ENCODE assay signal across 25 cellular contexts in the genomic region with DNA sequence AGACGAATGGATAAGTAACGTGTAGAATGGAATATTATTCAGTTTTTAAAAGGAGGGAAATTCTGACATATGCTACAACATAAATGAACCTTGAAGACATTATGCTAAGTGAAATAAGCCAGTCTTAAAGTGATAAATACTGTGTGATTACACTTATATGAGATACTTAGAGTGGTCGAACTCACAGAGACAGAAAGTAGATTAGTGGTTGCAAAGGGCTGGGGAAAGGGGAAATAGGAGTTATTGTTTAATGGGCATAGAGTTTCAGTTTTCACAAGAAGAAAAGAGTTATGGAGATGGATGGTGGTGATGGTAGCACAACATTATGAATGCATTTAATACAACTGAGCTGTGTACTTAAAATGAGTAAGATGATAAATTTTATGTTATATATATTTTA.
"Had no signal": no experiment of that assay in that cellular context is flagged by ENCODE, and none has a peak within 500 bp of the region (broad histone marks: within the 10 kb centered on the region; RNA-seq: fewer than 3 reads in every experiment).

No MANE protein-coding gene starts in this region.

- H3K27me3 ChIP-seq: ascending aorta, brain microvascular endothelial cell, left lung, neural progenitor cell, vagina had no signal

- H3K9me3 Mint-ChIP-seq: stimulated activated effector memory CD8-positive, alpha-beta T cell treated with anti-CD3 and anti-CD28 coated beads, Interleukin-12 subunit alpha, Interleukin-12 subunit beta, amount 100 ng/mL, for 72 hours had no signal

- H3K9me3 ChIP-seq: ascending aorta, left lung, vagina had no signal

- H3K36me3 ChIP-seq: ascending aorta, brain microvascular endothelial cell, left lung, neural progenitor cell, vagina had no signal

- H3K27ac Mint-ChIP-seq: activated B cell treated with CpG ODN at 0.5 μM for 24 hours; activated CD4-positive, alpha-beta memory T cell treated with anti-CD3 and anti-CD28 coated beads for 36 hours; activated CD4-positive, alpha-beta T cell treated with anti-CD3 and anti-CD28 coated beads for 36 hours; mesothelial cell of epicardium; naive thymus-derived CD8-positive, alpha-beta T cell; neural progenitor cell; stimulated activated effector memory CD8-positive, alpha-beta T cell treated with anti-CD3 and anti-CD28 coated beads, Interleukin-12 subunit alpha, Interleukin-12 subunit beta, amount 100 ng/mL, for 72 hours had no signal

- H3K4me1 Mint-ChIP-seq: activated B cell treated with CpG ODN at 0.5 μM for 24 hours; activated CD4-positive, alpha-beta T cell treated with anti-CD3 and anti-CD28 coated beads for 36 hours; mesothelial cell of epicardium; naive thymus-derived CD8-positive, alpha-beta T cell; neural progenitor cell; stimulated activated effector memory CD8-positive, alpha-beta T cell treated with anti-CD3 and anti-CD28 coated beads, Interleukin-12 subunit alpha, Interleukin-12 subunit beta, amount 100 ng/mL, for 72 hours had no signal

- H3K36me3 Mint-ChIP-seq: activated CD4-positive, alpha-beta memory T cell treated with anti-CD3 and anti-CD28 coated beads for 36 hours; neural progenitor cell; stimulated activated effector memory CD8-positive, alpha-beta T cell treated with anti-CD3 and anti-CD28 coated beads, Interleukin-12 subunit alpha, Interleukin-12 subunit beta, amount 100 ng/mL, for 72 hours had no signal

- H3K4me3 ChIP-seq: ascending aorta, left lung, lung, neural progenitor cell, vagina had no signal

- H3K27ac ChIP-seq: ascending aorta, brain microvascular endothelial cell, left lung, neural progenitor cell, vagina had no signal

- H3K4me1 ChIP-seq: ascending aorta, left lung, neural progenitor cell, vagina had no signal

- H3K4me3 Mint-ChIP-seq: activated B cell treated with CpG ODN at 0.5 μM for 24 hours; activated CD4-positive, alpha-beta memory T cell treated with anti-CD3 and anti-CD28 coated beads for 36 hours; activated CD4-positive, alpha-beta T cell treated with anti-CD3 and anti-CD28 coated beads for 36 hours; mesothelial cell of epicardium; naive thymus-derived CD8-positive, alpha-beta T cell; neural progenitor cell; stimulated activated effector memory CD8-positive, alpha-beta T cell treated with anti-CD3 and anti-CD28 coated beads, Interleukin-12 subunit alpha, Interleukin-12 subunit beta, amount 100 ng/mL, for 72 hours had no signal

- H3K27me3 Mint-ChIP-seq: activated B cell treated with CpG ODN at 0.5 μM for 24 hours; activated CD4-positive, alpha-beta memory T cell treated with anti-CD3 and anti-CD28 coated beads for 36 hours; activated CD4-positive, alpha-beta T cell treated with anti-CD3 and anti-CD28 coated beads for 36 hours; naive thymus-derived CD8-positive, alpha-beta T cell had no signal

- DNase-seq: activated B cell treated with CpG ODN at 0.5 μM for 24 hours; activated CD4-positive, alpha-beta memory T cell treated with anti-CD3 and anti-CD28 coated beads for 36 hours; activated CD4-positive, alpha-beta T cell treated with anti-CD3 and anti-CD28 coated beads for 36 hours; activated effector memory CD4-positive, alpha-beta T cell treated with anti-CD3 and anti-CD28 coated beads, Interleukin-2, amount 50 U/mL, for 16 hours; activated naive CD4-positive, alpha-beta T cell treated with anti-CD3 and anti-CD28 coated beads, Interleukin-2, amount 50 U/mL, for 16 hours; central memory CD4-positive, alpha-beta T cell; dermis blood vessel endothelial cell; effector CD8-positive, alpha-beta T cell; foreskin melanocyte; glutamatergic neuron; hippocampal formation; kidney glomerular epithelial cell; left lung; naive thymus-derived CD8-positive, alpha-beta T cell; small intestine; stimulated activated CD4-positive, alpha-beta T cell treated with anti-CD3 and anti-CD28 coated beads, Interleukin-2, amount 100 ng/mL, for 24 hours; T-helper 9 cell; trophoblast cell had no signal
